Comparison of ENCODE assay signal across 11 cellular contexts in genomic region chr9:94140791-94141790, GRCh38. TPM values are rescaled to one million over a fixed set of nuclear protein-coding genes. Genes with fewer than 3 reads are reported as not detected.
DNase-seq lines count a peak whose midpoint lies in the region; TF ChIP-seq lines count a peak whose summit lies in the region.
"Had no signal": no experiment of that assay in that cellular context is flagged by ENCODE, and none has a peak within 500 bp of the region (broad histone marks: within the 10 kb centered on the region; RNA-seq: fewer than 3 reads in every experiment).

No MANE protein-coding gene starts in this region.

- no peak for TF ChIP-seq EP300 in esophagus muscularis mucosa (IDR thresholded peaks at IDR 0.05)

- WGBS in esophagus muscularis mucosa = 86% methylated on average over 13 of the region's 13 CpGs

- H4K20me1 ChIP-seq in neural progenitor cell (ENCODE audit: low read depth) = no peaks in the 10 kb centered on the region

- H3K27ac ChIP-seq in esophagus muscularis mucosa (replicated peaks in 1 of 4) = peak overlapping the region; percentile 88 to 93 (median 89)
- no peak overlapping the region for H3K27ac ChIP-seq in neural progenitor cell
- H3K27ac ChIP-seq in uterus = peak overlapping the region; percentile 94 to 95

- TF ChIP-seq CTCF in esophagus muscularis mucosa (IDR thresholded peaks at IDR 0.05) = no peak
- no peak for TF ChIP-seq CTCF in neural progenitor cell (IDR thresholded peaks at IDR 0.05)
- no peak for TF ChIP-seq CTCF in uterus (IDR thresholded peaks at IDR 0.05)

- no peaks in the 10 kb centered on the region for H3K9me3 ChIP-seq in esophagus muscularis mucosa
- H3K9me3 ChIP-seq in neural progenitor cell (ENCODE audit: low read depth) = no peaks in the 10 kb centered on the region
- H3K9me3 ChIP-seq in uterus = no peaks in the 10 kb centered on the region

- H3K9ac ChIP-seq in neural progenitor cell = no peak overlapping the region

- peak; percentile 41 for DNase-seq in activated CD8-positive, alpha-beta memory T cell treated with anti-CD3 and anti-CD28 coated beads for 24 hours
- no peak for DNase-seq in activated CD8-positive, alpha-beta memory T cell treated with anti-CD3 and anti-CD28 coated beads, Interleukin-2, amount 50 U/mL, for 48 hours
- DNase-seq in esophagus muscularis mucosa (ENCODE audit: extremely low spot score) (no peak), neural progenitor cell (ENCODE audit: low spot score) (no peak), uterus (peak in 1 of 2 donors; percentile 46), LoVo (ENCODE audit: low spot score) (no peak), SK-N-DZ (ENCODE audit: low spot score) (no peak), NCI-H146 (lab: John Stamatoyannopoulos, UW) (no peak)
- DNase-seq: 8988T; central memory CD4-positive, alpha-beta T cell; hypothalamus had no signal

- no peak overlapping the region for H2AFZ ChIP-seq in neural progenitor cell (replicated peaks)

- TF ChIP-seq POLR2A in esophagus muscularis mucosa (IDR thresholded peaks at IDR 0.05; ENCODE audit: low read depth) (no peak), uterus (IDR thresholded peaks at IDR 0.05) (no peak)

- peaks cover 4% of the 10 kb centered on the region for H3K27me3 Mint-ChIP-seq in neural progenitor cell (ENCODE audit: insufficient read depth, low read depth)

- H3K36me3 ChIP-seq in esophagus muscularis mucosa = no peaks in the 10 kb centered on the region
- H3K36me3 ChIP-seq in neural progenitor cell = no peaks in the 10 kb centered on the region
- H3K36me3 ChIP-seq in uterus = no peaks in the 10 kb centered on the region

- H3K27ac Mint-ChIP-seq in neural progenitor cell = peak overlapping the region; percentile 88

- no peaks in the 10 kb centered on the region for H3F3A ChIP-seq in neural progenitor cell (ENCODE audit: low read depth)

- intact Hi-C loops in esophagus muscularis mucosa (cut with DNase I) (loop anchor here (2.0 kb wide), 1 partner anchor 24 kb away; no protein-coding TSS in a partner anchor), uterus (cut with DNase I; ENCODE audit: low total_unique reads) (no loop called here)

- H3K79me2 ChIP-seq in neural progenitor cell (ENCODE audit: low read depth) = no peaks in the 10 kb centered on the region

- H3K9me3 Mint-ChIP-seq in neural progenitor cell = no peaks in the 10 kb centered on the region

- no peak overlapping the region for H3K4me2 ChIP-seq in neural progenitor cell

- H3K4me3 ChIP-seq in esophagus muscularis mucosa (no peak overlapping the region), neural progenitor cell (no peak overlapping the region), uterus (no peak overlapping the region)

- H3K4me1 ChIP-seq in esophagus muscularis mucosa = peaks cover 41 to 85% (median 75%) of the 10 kb centered on the region in 4 donors
- no peaks in the 10 kb centered on the region for H3K4me1 ChIP-seq in neural progenitor cell
- H3K4me1 ChIP-seq in uterus = peaks cover 19 to 27% of the 10 kb centered on the region in 2 donors

- peaks cover 21% of the 10 kb centered on the region for H3K4me1 Mint-ChIP-seq in neural progenitor cell

- H3K36me3 Mint-ChIP-seq in neural progenitor cell = no peaks in the 10 kb centered on the region

- H3K27me3 ChIP-seq in esophagus muscularis mucosa (no peaks in the 10 kb centered on the region), neural progenitor cell (no peaks in the 10 kb centered on the region), uterus (no peaks in the 10 kb centered on the region)

- no peak overlapping the region for H3K4me3 Mint-ChIP-seq in neural progenitor cell

RNA-seq across cellular contexts. Expression of gene PTPDC1, which starts 56.8 kb away (rescaled TPM):
- total RNA-seq in esophagus muscularis mucosa = 10 to 100 TPM; 15.4 to 21.6 (median 17.8) TPM
- 14.4 and 15.9 TPM in 2 replicates for total RNA-seq in neural progenitor cell (ENCODE audit: low replicate concordance)
- 10 to 100 TPM in 3 of 4 donors, 1 to 10 TPM in 1; 5.9 to 21.6 (median 14.9) TPM for total RNA-seq in uterus
- polyA plus RNA-seq in SK-N-DZ (2014; cell fraction: cytosol; rRNA removed) = 12.6 and 15.4 TPM in 2 replicates
- 26.7 and 35.5 TPM in 2 replicates for polyA plus RNA-seq in SK-N-DZ (2014; cell fraction: nucleus; rRNA removed)
